Comparison of ENCODE assay signal across 21 cellular contexts in the genomic region with DNA sequence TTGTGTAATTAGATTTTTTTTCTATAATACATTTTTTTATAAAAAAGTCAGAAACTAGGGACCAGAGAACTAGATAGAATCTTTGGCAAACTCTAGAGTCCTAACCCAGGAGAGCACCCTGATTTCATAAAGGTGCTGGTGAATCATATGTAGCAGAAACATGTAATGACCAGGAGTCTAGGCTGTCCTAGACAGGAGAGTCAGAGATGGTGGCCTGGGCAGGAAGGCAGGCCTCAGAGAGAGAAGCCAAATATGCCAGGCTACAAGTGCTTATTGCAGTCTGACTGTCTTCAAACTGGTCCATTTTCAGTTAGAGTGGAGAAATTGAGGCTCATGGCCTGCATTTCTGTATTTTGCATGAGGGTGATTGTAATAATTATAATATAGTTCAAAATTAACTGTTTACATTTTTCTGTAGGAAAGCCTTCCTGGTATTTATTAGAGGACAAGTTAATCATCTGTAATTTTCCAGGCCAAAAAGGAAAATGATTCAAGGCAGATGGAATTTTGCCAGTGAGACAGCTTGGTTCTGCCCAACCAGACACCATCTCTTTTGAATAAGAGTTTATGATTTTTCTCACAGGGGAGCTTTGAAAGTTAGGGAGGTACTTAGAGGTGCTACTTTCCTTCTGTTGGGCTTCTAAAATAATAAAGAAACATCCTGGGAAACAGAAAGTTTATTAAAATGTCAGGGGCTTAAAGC.
DNase-seq lines count a peak whose midpoint lies in the region; ATAC-seq and TF ChIP-seq lines count a peak whose summit lies in the region.
"Had no signal": no experiment of that assay in that cellular context is flagged by ENCODE, and none has a peak within 500 bp of the region (broad histone marks: within the 10 kb centered on the region; RNA-seq: fewer than 3 reads in every experiment).

No MANE protein-coding gene starts in this region.

- no peaks in the 10 kb centered on the region for H3K9me3 ChIP-seq in lung (ENCODE audit: control insufficient read depth in 2 of 2, insufficient read depth in 1 of 2, low read length in 1 of 2)
- H3K9me3 ChIP-seq: SJSA1 had no signal

- POLR2A ChIA-PET in BJ (lab: Charles Lee): no interaction called here
- POLR2A ChIA-PET in activated CD8-positive, alpha-beta T cell treated with anti-CD3 and anti-CD28 coated beads, Interleukin-2, amount 10 ng/mL, durations not matched to agents 7 days and 5 days (lab: Charles Lee): interaction anchor here (0.6 to 1.0 kb wide), 2 partner anchors 64 to 70 kb away, joined by 3 read pairs; no protein-coding TSS in a partner anchor

- H3K27me3 Mint-ChIP-seq in activated CD8-positive, alpha-beta T cell treated with anti-CD3 and anti-CD28 coated beads, Interleukin-2, amount 10 ng/mL, durations not matched to agents 7 days and 5 days (ENCODE audit: low read depth): no peaks in the 10 kb centered on the region
- H3K27me3 Mint-ChIP-seq: activated naive CD8-positive, alpha-beta T cell treated with anti-CD3 and anti-CD28 coated beads for 36 hours; activated T-cell treated with anti-CD3 and anti-CD28 coated beads, Interleukin-2, amount 50 U/mL, for 24 hours; stimulated activated naive CD8-positive, alpha-beta T cell treated with anti-CD3 and anti-CD28 coated beads, Interleukin-15, Interleukin-2, amounts not matched to agents 100 ng/mL and 50 ng/mL, for 24 hours had no signal

- H3K27me3 ChIP-seq in BJ (ENCODE audit: control insufficient read depth, insufficient read depth, low read length) (no peaks in the 10 kb centered on the region), lung (ENCODE audit: control insufficient read depth, insufficient read depth) (no peaks in the 10 kb centered on the region)
- H3K27me3 ChIP-seq: hepatocyte, SJSA1 had no signal

- no peaks in the 10 kb centered on the region for H3K36me3 ChIP-seq in BJ (ENCODE audit: control insufficient read depth, insufficient read depth, low read length)
- H3K36me3 ChIP-seq in lung (ENCODE audit: control insufficient read depth in 2 of 2, insufficient read depth in 2 of 2, low read length in 2 of 2): no peaks in the 10 kb centered on the region
- H3K36me3 ChIP-seq: SJSA1 had no signal

- H3K9me3 Mint-ChIP-seq in activated CD8-positive, alpha-beta T cell treated with anti-CD3 and anti-CD28 coated beads, Interleukin-2, amount 10 ng/mL, durations not matched to agents 7 days and 5 days (ENCODE audit: insufficient read depth): no peaks in the 10 kb centered on the region
- H3K9me3 Mint-ChIP-seq: activated naive CD8-positive, alpha-beta T cell treated with anti-CD3 and anti-CD28 coated beads for 36 hours; activated T-cell treated with anti-CD3 and anti-CD28 coated beads, Interleukin-2, amount 50 U/mL, for 24 hours; stimulated activated naive CD8-positive, alpha-beta T cell treated with anti-CD3 and anti-CD28 coated beads, Interleukin-15, Interleukin-2, amounts not matched to agents 100 ng/mL and 50 ng/mL, for 24 hours had no signal

- DNase-seq in BJ (ENCODE audit: low read depth): peak; percentile 6
- peak; percentile 33 to 70 for DNase-seq in NCI-H446 (lab: John Stamatoyannopoulos, UW)
- peak; percentile 32 for DNase-seq in epithelial cell of esophagus (ENCODE audit: low read depth)
- no peak for DNase-seq in lung (ENCODE audit: low spot score)
- DNase-seq in NCI-H1694 treated with DMSO at 0.1 percent for 48 hours (lab: John Stamatoyannopoulos, UW): no peak
- DNase-seq in NOMO-1 treated with DMSO at 0.1 percent for 48 hours (lab: John Stamatoyannopoulos, UW; ENCODE audit: unreplicated experiment): no peak
- DNase-seq in stimulated activated CD4-positive, alpha-beta T cell treated with anti-CD3 and anti-CD28 coated beads, Interleukin-4, amount 100 ng/mL, for 24 hours: no peak
- no peak for DNase-seq in activated CD8-positive, alpha-beta T cell treated with anti-CD3 and anti-CD28 coated beads, Interleukin-2, amount 10 ng/mL, durations not matched to agents 7 days and 5 days
- DNase-seq: activated CD4-positive, alpha-beta T cell treated with anti-CD3 and anti-CD28 coated beads, Interleukin-2, amount 50 U/mL, for 1 hour; activated naive CD8-positive, alpha-beta T cell treated with anti-CD3 and anti-CD28 coated beads for 36 hours; activated T-cell treated with anti-CD3 and anti-CD28 coated beads, Interleukin-2, amount 50 U/mL, for 24 hours; caudate nucleus; GF-D8; KBM-7; NCI-H1105 treated with DMSO at 0.1 percent for 48 hours; NCI-H226; stimulated activated CD4-positive, alpha-beta T cell treated with anti-CD3 and anti-CD28 coated beads, Interleukin-12 subunit alpha, Interleukin-12 subunit beta, amount 100 ng/mL, for 4 hours had no signal

- H3K4me3 Mint-ChIP-seq in activated CD8-positive, alpha-beta T cell treated with anti-CD3 and anti-CD28 coated beads, Interleukin-2, amount 10 ng/mL, durations not matched to agents 7 days and 5 days: no peak overlapping the region
- H3K4me3 Mint-ChIP-seq: activated naive CD8-positive, alpha-beta T cell treated with anti-CD3 and anti-CD28 coated beads for 36 hours; activated T-cell treated with anti-CD3 and anti-CD28 coated beads, Interleukin-2, amount 50 U/mL, for 24 hours; stimulated activated naive CD8-positive, alpha-beta T cell treated with anti-CD3 and anti-CD28 coated beads, Interleukin-15, Interleukin-2, amounts not matched to agents 100 ng/mL and 50 ng/mL, for 24 hours had no signal

- peak; percentile 20 for ATAC-seq in lung (ENCODE audit: insufficient read depth, low FRiP score)
- ATAC-seq in activated CD8-positive, alpha-beta T cell treated with anti-CD3 and anti-CD28 coated beads, Interleukin-2, amount 10 ng/mL, durations not matched to agents 7 days and 5 days: no peak

- H3K36me3 Mint-ChIP-seq in activated CD8-positive, alpha-beta T cell treated with anti-CD3 and anti-CD28 coated beads, Interleukin-2, amount 10 ng/mL, durations not matched to agents 7 days and 5 days (ENCODE audit: low read depth): no peaks in the 10 kb centered on the region
- H3K36me3 Mint-ChIP-seq: activated naive CD8-positive, alpha-beta T cell treated with anti-CD3 and anti-CD28 coated beads for 36 hours had no signal

- TF ChIP-seq CTCF in BJ (IDR thresholded peaks at IDR 0.05; ENCODE audit: insufficient read depth, low read depth, low read length) (no peak), epithelial cell of esophagus (IDR thresholded peaks at IDR 0.05; ENCODE audit: insufficient read depth, low read depth, low read length, missing control alignments) (no peak), lung (IDR thresholded peaks at IDR 0.05; ENCODE audit: control extremely low read depth, extremely low read depth) (no peak)

- no peak overlapping the region for H3K27ac ChIP-seq in lung (ENCODE audit: low read depth in 1 of 2, low read length in 1 of 2)
- H3K27ac ChIP-seq: hepatocyte, parathyroid adenoma, SJSA1 had no signal

- H3K27ac Mint-ChIP-seq in activated CD8-positive, alpha-beta T cell treated with anti-CD3 and anti-CD28 coated beads, Interleukin-2, amount 10 ng/mL, durations not matched to agents 7 days and 5 days: no peak overlapping the region
- H3K27ac Mint-ChIP-seq: activated naive CD8-positive, alpha-beta T cell treated with anti-CD3 and anti-CD28 coated beads for 36 hours; activated T-cell treated with anti-CD3 and anti-CD28 coated beads, Interleukin-2, amount 50 U/mL, for 24 hours; stimulated activated naive CD8-positive, alpha-beta T cell treated with anti-CD3 and anti-CD28 coated beads, Interleukin-15, Interleukin-2, amounts not matched to agents 100 ng/mL and 50 ng/mL, for 24 hours had no signal

- H3K4me3 ChIP-seq in BJ (ENCODE audit: low read depth, low read length) (no peak overlapping the region), epithelial cell of esophagus (ENCODE audit: low read length) (no peak overlapping the region), lung (no peak overlapping the region)
- H3K4me3 ChIP-seq: hepatocyte, SJSA1 had no signal

- H3K4me1 ChIP-seq in lung (ENCODE audit: control insufficient read depth in 2 of 2, insufficient read depth in 2 of 2, low read length in 2 of 2): no peaks in the 10 kb centered on the region
- H3K4me1 ChIP-seq: parathyroid adenoma had no signal

- CTCF ChIA-PET in BJ (lab: Yijun Ruan, JAX): interaction anchor here (0.7 to 2.4 kb wide), 4 partner anchors 9 to 1806 kb away, joined by 3 to 19 read pairs (median 3); no protein-coding TSS in a partner anchor
- CTCF ChIA-PET in activated CD8-positive, alpha-beta T cell treated with anti-CD3 and anti-CD28 coated beads, Interleukin-2, amount 10 ng/mL, durations not matched to agents 7 days and 5 days (lab: Charles Lee): interaction anchor here (1.0 to 2.8 kb wide), 5 partner anchors 9 to 446 kb away, joined by 3 to 20 read pairs (median 4); no protein-coding TSS in a partner anchor

- H3K4me1 Mint-ChIP-seq in activated CD8-positive, alpha-beta T cell treated with anti-CD3 and anti-CD28 coated beads, Interleukin-2, amount 10 ng/mL, durations not matched to agents 7 days and 5 days (ENCODE audit: low read depth): peaks cover 10% of the 10 kb centered on the region

Comparison
In these comparisons a context has a peak if more than half of its experiments do, and no peak if none do; other contexts are left out.
1. DNase-seq: peak in BJ (single experiment), NCI-H446 (2 of 2) and epithelial cell of esophagus (single experiment); none in lung (single experiment), NCI-H1694 treated with DMSO at 0.1 percent for 48 hours (single experiment), NOMO-1 treated with DMSO at 0.1 percent for 48 hours (single experiment), stimulated activated CD4-positive, alpha-beta T cell treated with anti-CD3 and anti-CD28 coated beads, Interleukin-4, amount 100 ng/mL, for 24 hours (single experiment) and activated CD8-positive, alpha-beta T cell treated with anti-CD3 and anti-CD28 coated beads, Interleukin-2, amount 10 ng/mL, durations not matched to agents 7 days and 5 days (single experiment).